15 cellular contexts compared by ENCODE assay signal in the genomic region with DNA sequence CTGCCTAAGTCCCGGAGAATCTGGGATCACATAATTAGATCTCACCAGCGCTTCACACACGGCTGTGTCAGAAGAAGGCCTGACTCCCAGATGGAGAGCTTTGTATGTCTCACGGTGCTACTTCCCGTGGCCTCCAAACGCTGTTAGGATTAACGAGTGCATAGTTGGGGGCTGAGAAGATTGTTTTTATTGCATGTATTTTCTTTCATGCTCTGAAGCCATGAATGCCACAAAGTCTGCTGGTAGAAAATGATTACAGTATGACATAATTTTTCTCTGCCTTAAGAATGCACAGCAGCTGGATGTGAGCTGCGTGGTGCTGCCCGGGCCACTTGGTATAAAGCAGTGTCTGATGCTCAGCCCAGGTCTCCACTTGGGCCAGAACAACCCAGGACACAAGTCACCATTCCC.
DNase-seq lines count a peak whose midpoint lies in the region; ATAC-seq, FAIRE-seq and TF ChIP-seq lines count a peak whose summit lies in the region.
"Had no signal": no experiment of that assay in that cellular context is flagged by ENCODE, and none has a peak within 500 bp of the region (broad histone marks: within the 10 kb centered on the region; RNA-seq: fewer than 3 reads in every experiment).

No MANE protein-coding gene starts in this region.

- H3K4me3 ChIP-seq in mesodermal cell (ENCODE audit: extremely low read depth, insufficient read depth, low read length, poor library complexity, severe bottlenecking) (no peak overlapping the region), HepG2 (replicated peaks in 1 of 3; ENCODE audit: insufficient read depth in 1 of 3, low read depth in 2 of 3, low read length in 3 of 3) (no peak overlapping the region)
- H3K4me3 ChIP-seq: GM12878, left ventricle myocardium inferior had no signal

- peak overlapping the region; percentile 19 for H3K27ac ChIP-seq in mesodermal cell (ENCODE audit: low read depth, low read length, severe bottlenecking)
- H3K27ac ChIP-seq in HepG2 (ENCODE audit: extremely low read length, insufficient read depth, low read length) = no peak overlapping the region

- no peaks in the 10 kb centered on the region for H4K20me1 ChIP-seq in HepG2 (ENCODE audit: insufficient read depth, low read length)

- intact Hi-C loops in HepG2 (cut with micrococcal nuclease; ENCODE audit: unreplicated experiment) = no loop called here

- DNase-seq in NCI-H524 (lab: John Stamatoyannopoulos, UW) (peak; percentile 32 to 75), NCI-H524 treated with DMSO at 0.1 percent for 48 hours (lab: John Stamatoyannopoulos, UW) (no peak), cerebellum (ENCODE audit: low spot score) (peak; percentile 52), HepG2 (ENCODE audit: low spot score) (no peak), NAMALWA (ENCODE audit: low spot score) (no peak), GM19239 (ENCODE audit: insufficient read length, low spot score) (no peak)
- DNase-seq: activated T-cell treated with anti-CD3 and anti-CD28 coated beads, Interleukin-2, amount 50 U/mL, for 24 hours; effector CD8-positive, alpha-beta T cell; KBM-7; left ventricle myocardium inferior; NCI-H774 had no signal

- FAIRE-seq in HepG2 (lab: Jason Lieb, UNC) (no peak), GM19239 (lab: Jason Lieb, UNC) (no peak)
- FAIRE-seq: A204.1, GM12878 had no signal

- CTCF ChIA-PET in HepG2 (lab: Yijun Ruan, JAX; ENCODE audit: low intra/inter-chr PET ratio, low total read pairs) = no interaction called here

- no peaks in the 10 kb centered on the region for H3K36me3 ChIP-seq in mesodermal cell (ENCODE audit: control insufficient read depth, insufficient read depth, low read length)
- no peaks in the 10 kb centered on the region for H3K36me3 ChIP-seq in HepG2 (replicated peaks in 1 of 2; ENCODE audit: control insufficient read depth in 1 of 2, insufficient read depth in 2 of 2, low read length in 2 of 2)

- BruUV-seq in HepG2 (replicated peaks; lab: Mats Ljungman, UMichigan) = no TSS peak

- TF ChIP-seq POLR2A in HepG2 (IDR thresholded peaks at IDR 0.05; ENCODE audit: insufficient read depth in 1 of 2, low read depth in 2 of 2, low read length in 2 of 2) = no peak

- no peaks in the 10 kb centered on the region for H3K79me2 ChIP-seq in HepG2 (ENCODE audit: insufficient read depth, low read length)

- no peak for TF ChIP-seq EP300 in HepG2 (IDR thresholded peaks at IDR 0.05; ENCODE audit: low read depth in 2 of 2, low read length in 2 of 2)
- TF ChIP-seq EP300 in HepG2 (CRISPR knock-in tag; IDR thresholded peaks at IDR 0.05; ENCODE audit: borderline replicate concordance) = no peak

- 86 to 91% methylated on average over 8 to 9 of the region's 9 CpGs for WGBS in mesodermal cell (ENCODE audit: insufficient coverage in 2 of 2), 2 experiments
- WGBS in HepG2 (ENCODE audit: low lambda C conversion rate) = 73% methylated on average over 9 of the region's 9 CpGs

- in situ Hi-C loops in HepG2 (cut with HindIII; ENCODE audit: extremely low pct_ligation_motif_present, low pct_unique_long_range_greater_than_20kb) = no loop called here

- H3K9ac ChIP-seq in HepG2 (ENCODE audit: insufficient read depth, low read depth, low read length) = no peak overlapping the region

- H3K9me3 ChIP-seq in mesodermal cell (ENCODE audit: control insufficient read depth, low read length) (peaks cover 23% of the 10 kb centered on the region), HepG2 (ENCODE audit: low read length) (peaks cover 19% of the 10 kb centered on the region)

- TF ChIP-seq RAD21 in HepG2 (CRISPR knock-in tag; IDR thresholded peaks at IDR 0.05) = no peak

- no peak overlapping the region for H2AFZ ChIP-seq in HepG2 (ENCODE audit: low read length)

- no peak for TF ChIP-seq CTCF in HepG2 (CRISPR knock-in tag; IDR thresholded peaks at IDR 0.05)

- POLR2A ChIA-PET in HepG2 (lab: Yijun Ruan, JAX) = no interaction called here

- peaks cover 0 to 2% of the 10 kb centered on the region in 2 experiments; a peak in 2 of 5 replicates for H3K27me3 ChIP-seq in HepG2 (ENCODE audit: control insufficient read depth in 1 of 2, insufficient read depth in 2 of 2, low read length in 2 of 2)

- no peak overlapping the region for H3K4me2 ChIP-seq in HepG2 (ENCODE audit: low read depth, low read length)

- H3K4me1 ChIP-seq in mesodermal cell (ENCODE audit: control insufficient read depth, insufficient read depth, low read length, poor library complexity, severe bottlenecking) = no peaks in the 10 kb centered on the region
- no peaks in the 10 kb centered on the region for H3K4me1 ChIP-seq in HepG2 (ENCODE audit: insufficient read depth, low read length)

- no peak for ATAC-seq in GM21367 (IDR thresholded peaks at IDR 0.05; ENCODE audit: unreplicated experiment)
- ATAC-seq in HepG2 = no peak
- ATAC-seq: GM12878 had no signal

TF ChIP-seq in HepG2, 621 proteins besides CTCF, POLR2A, EP300 and RAD21:
- no peak for TF ChIP-seq ZNF792 (CRISPR knock-in tag; IDR thresholded peaks at IDR 0.05)
- TF ChIP-seq POLR2AphosphoS2 (IDR thresholded peaks at IDR 0.05; ENCODE audit: low read depth, low read length) = no peak
- TF ChIP-seq, protein P1, sequence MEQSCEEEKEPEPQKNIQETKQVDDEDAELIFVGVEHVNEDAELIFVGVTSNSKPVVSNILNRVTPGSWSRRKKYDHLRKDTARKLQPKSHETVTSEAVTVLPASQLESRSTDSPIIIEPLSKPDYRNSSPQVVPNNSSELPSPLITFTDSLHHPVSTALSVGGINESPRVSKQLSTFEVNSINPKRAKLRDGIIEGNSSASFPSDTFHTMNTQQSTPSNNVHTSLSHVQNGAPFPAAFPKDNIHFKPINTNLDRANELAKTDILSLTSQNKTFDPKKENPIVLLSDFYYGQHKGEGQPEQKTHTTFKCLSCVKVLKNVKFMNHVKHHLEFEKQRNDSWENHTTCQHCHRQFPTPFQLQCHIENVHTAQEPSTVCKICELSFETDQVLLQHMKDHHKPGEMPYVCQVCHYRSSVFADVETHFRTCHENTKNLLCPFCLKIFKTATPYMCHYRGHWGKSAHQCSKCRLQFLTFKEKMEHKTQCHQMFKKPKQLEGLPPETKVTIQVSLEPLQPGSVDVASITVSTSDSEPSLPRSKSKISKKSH (CRISPR knock-in tag; IDR thresholded peaks at IDR 0.05; ENCODE audit: borderline replicate concordance) = no peak
- no peak for TF ChIP-seq ZNF709 (CRISPR knock-in tag; IDR thresholded peaks at IDR 0.05)
- TF ChIP-seq, protein P2, sequence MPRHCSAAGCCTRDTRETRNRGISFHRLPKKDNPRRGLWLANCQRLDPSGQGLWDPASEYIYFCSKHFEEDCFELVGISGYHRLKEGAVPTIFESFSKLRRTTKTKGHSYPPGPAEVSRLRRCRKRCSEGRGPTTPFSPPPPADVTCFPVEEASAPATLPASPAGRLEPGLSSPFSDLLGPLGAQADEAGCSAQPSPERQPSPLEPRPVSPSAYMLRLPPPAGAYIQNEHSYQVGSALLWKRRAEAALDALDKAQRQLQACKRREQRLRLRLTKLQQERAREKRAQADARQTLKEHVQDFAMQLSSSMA (CRISPR knock-in tag; IDR thresholded peaks at IDR 0.05) = no peak
- TF ChIP-seq, protein P3, sequence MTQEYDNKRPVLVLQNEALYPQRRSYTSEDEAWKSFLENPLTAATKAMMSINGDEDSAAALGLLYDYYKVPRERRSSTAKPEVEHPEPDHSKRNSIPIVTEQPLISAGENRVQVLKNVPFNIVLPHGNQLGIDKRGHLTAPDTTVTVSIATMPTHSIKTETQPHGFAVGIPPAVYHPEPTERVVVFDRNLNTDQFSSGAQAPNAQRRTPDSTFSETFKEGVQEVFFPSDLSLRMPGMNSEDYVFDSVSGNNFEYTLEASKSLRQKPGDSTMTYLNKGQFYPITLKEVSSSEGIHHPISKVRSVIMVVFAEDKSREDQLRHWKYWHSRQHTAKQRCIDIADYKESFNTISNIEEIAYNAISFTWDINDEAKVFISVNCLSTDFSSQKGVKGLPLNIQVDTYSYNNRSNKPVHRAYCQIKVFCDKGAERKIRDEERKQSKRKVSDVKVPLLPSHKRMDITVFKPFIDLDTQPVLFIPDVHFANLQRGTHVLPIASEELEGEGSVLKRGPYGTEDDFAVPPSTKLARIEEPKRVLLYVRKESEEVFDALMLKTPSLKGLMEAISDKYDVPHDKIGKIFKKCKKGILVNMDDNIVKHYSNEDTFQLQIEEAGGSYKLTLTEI (CRISPR knock-in tag; conservative IDR thresholded peaks at IDR 0.05) = no peak
- TF ChIP-seq PHF5A (CRISPR knock-in tag; IDR thresholded peaks at IDR 0.05; ENCODE audit: low read depth, unreplicated experiment) = no peak
- TF ChIP-seq, protein P4, sequence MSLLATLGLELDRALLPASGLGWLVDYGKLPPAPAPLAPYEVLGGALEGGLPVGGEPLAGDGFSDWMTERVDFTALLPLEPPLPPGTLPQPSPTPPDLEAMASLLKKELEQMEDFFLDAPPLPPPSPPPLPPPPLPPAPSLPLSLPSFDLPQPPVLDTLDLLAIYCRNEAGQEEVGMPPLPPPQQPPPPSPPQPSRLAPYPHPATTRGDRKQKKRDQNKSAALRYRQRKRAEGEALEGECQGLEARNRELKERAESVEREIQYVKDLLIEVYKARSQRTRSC (CRISPR knock-in tag; IDR thresholded peaks at IDR 0.05; ENCODE audit: low read depth) = no peak
- no peak for TF ChIP-seq ZSCAN20 (CRISPR knock-in tag; IDR thresholded peaks at IDR 0.05; ENCODE audit: borderline replicate concordance)
- no peak for TF ChIP-seq HOXA3 (CRISPR knock-in tag; IDR thresholded peaks at IDR 0.05)

Comparison
In these comparisons a context has a peak if more than half of its experiments do, and no peak if none do; other contexts are left out.
1. DNase-seq: peak in NCI-H524 (2 of 2) and cerebellum (single experiment); none in NCI-H524 treated with DMSO at 0.1 percent for 48 hours (single experiment), HepG2 (single experiment), NAMALWA (single experiment) and GM19239 (single experiment).